Comparison of ENCODE assay signal across 26 cellular contexts in genomic region chr15:70750203-70750869, GRCh38.
"Had no signal": no experiment of that assay in that cellular context is flagged by ENCODE, and none has a peak within 500 bp of the region (broad histone marks: within the 10 kb centered on the region; RNA-seq: fewer than 3 reads in every experiment).

No MANE protein-coding gene starts in this region.

- H3K27me3 Mint-ChIP-seq: progenitor cell of endocrine pancreas had no signal

- H3K4me3 ChIP-seq: adrenal gland, breast epithelium, lung, transverse colon had no signal

- H3K4me3 Mint-ChIP-seq: activated CD8-positive, alpha-beta T cell treated with anti-CD3 and anti-CD28 coated beads, Interleukin-2, amount 10 ng/mL, durations not matched to agents 7 days and 5 days; activated naive CD8-positive, alpha-beta T cell; dendritic cell treated with granulocyte-macrophage colony-stimulating factor and Interleukin-4, amounts not matched to agents 40 ng/mL and 50 ng/mL, for 4 days; neural crest cell; stimulated activated naive CD8-positive, alpha-beta T cell treated with anti-CD3 and anti-CD28 coated beads, Interleukin-15, amount 100 ng/mL, for 72 hours; T-helper 2 cell treated with Interferon-gamma antibody and Interleukin-4, amounts not matched to agents 5 μg/mL and 100 μg/mL, for 36 hours had no signal

- H3K9me3 Mint-ChIP-seq: dendritic cell treated with granulocyte-macrophage colony-stimulating factor and Interleukin-4, amounts not matched to agents 40 ng/mL and 50 ng/mL, for 4 days; stimulated activated naive CD8-positive, alpha-beta T cell treated with anti-CD3 and anti-CD28 coated beads, Interleukin-15, amount 100 ng/mL, for 72 hours; T-helper 2 cell treated with Interferon-gamma antibody and Interleukin-4, amounts not matched to agents 5 μg/mL and 100 μg/mL, for 36 hours had no signal

- DNase-seq: activated CD4-positive, alpha-beta T cell treated with anti-CD3 and anti-CD28 coated beads for 1 hour; activated CD4-positive, alpha-beta T cell treated with anti-CD3 and anti-CD28 coated beads, Interleukin-2, amount 50 U/mL, for 1 hour; activated CD8-positive, alpha-beta T cell treated with anti-CD3 and anti-CD28 coated beads, Interleukin-2, amount 10 ng/mL, durations not matched to agents 7 days and 5 days; activated naive CD4-positive, alpha-beta T cell; activated T-cell treated with anti-CD3 and anti-CD28 coated beads, Interleukin-2, amount 50 U/mL, for 1 hour; adrenal gland; effector CD4-positive, alpha-beta T cell; erythroblast; foreskin keratinocyte; glutamatergic neuron; hypothalamus; left colon; naive thymus-derived CD4-positive, alpha-beta T cell; stimulated activated CD4-positive, alpha-beta T cell treated with anti-CD3 and anti-CD28 coated beads, Interleukin-12 subunit alpha, Interleukin-12 subunit beta, amount 100 ng/mL, for 4 hours; stimulated activated CD4-positive, alpha-beta T cell treated with anti-CD3 and anti-CD28 coated beads, Interleukin-4, amount 100 ng/mL, for 4 hours; stimulated activated naive CD8-positive, alpha-beta T cell treated with anti-CD3 and anti-CD28 coated beads, Interleukin-15, amount 100 ng/mL, for 72 hours; transverse colon had no signal

- ATAC-seq: activated CD8-positive, alpha-beta T cell treated with anti-CD3 and anti-CD28 coated beads, Interleukin-2, amount 10 ng/mL, durations not matched to agents 7 days and 5 days; foreskin keratinocyte; left colon; naive thymus-derived CD4-positive, alpha-beta T cell; SK-N-SH treated with all-trans-retinoic acid at 6 μM for 48 hours; stimulated activated naive CD8-positive, alpha-beta T cell treated with anti-CD3 and anti-CD28 coated beads, Interleukin-15, amount 100 ng/mL, for 72 hours had no signal

- H3K27ac Mint-ChIP-seq: activated CD8-positive, alpha-beta T cell treated with anti-CD3 and anti-CD28 coated beads, Interleukin-2, amount 10 ng/mL, durations not matched to agents 7 days and 5 days; activated naive CD8-positive, alpha-beta T cell; dendritic cell treated with granulocyte-macrophage colony-stimulating factor and Interleukin-4, amounts not matched to agents 40 ng/mL and 50 ng/mL, for 4 days; progenitor cell of endocrine pancreas; stimulated activated naive CD8-positive, alpha-beta T cell treated with anti-CD3 and anti-CD28 coated beads, Interleukin-15, amount 100 ng/mL, for 72 hours; T-helper 2 cell treated with Interferon-gamma antibody and Interleukin-4, amounts not matched to agents 5 μg/mL and 100 μg/mL, for 36 hours had no signal

- H3K36me3 ChIP-seq: adrenal gland, breast epithelium, transverse colon had no signal

- H3K27me3 ChIP-seq: adrenal gland, breast epithelium, foreskin keratinocyte, transverse colon had no signal

- H3K9me3 ChIP-seq: adrenal gland, breast epithelium, transverse colon had no signal

- H3K4me1 Mint-ChIP-seq: neural crest cell; stimulated activated naive CD8-positive, alpha-beta T cell treated with anti-CD3 and anti-CD28 coated beads, Interleukin-15, amount 100 ng/mL, for 72 hours had no signal

- H3K36me3 Mint-ChIP-seq: activated naive CD8-positive, alpha-beta T cell; naive thymus-derived CD4-positive, alpha-beta T cell had no signal

- H3K4me1 ChIP-seq: foreskin keratinocyte had no signal

- H3K27ac ChIP-seq: adrenal gland, foreskin keratinocyte, VCaP had no signal
